ENCODE assay signal across 8 cellular contexts in genomic region chr4:49154709-49155108, GRCh38.
DNase-seq lines count a peak whose midpoint lies in the region; ATAC-seq, FAIRE-seq and TF ChIP-seq lines count a peak whose summit lies in the region.
"Not testable (repeated sequence)": the region's sequence is repeated elsewhere in the genome, so short reads cannot be mapped to it uniquely, and the experiment has no call there.

No MANE protein-coding gene starts in this region.

- H3K27ac ChIP-seq in foreskin keratinocyte; right lobe of liver; small intestine (ENCODE audit: low read depth in 1 of 2, low read length in 1 of 2): not testable (repeated sequence)

- not testable (repeated sequence) for H3K4me1 ChIP-seq in foreskin keratinocyte; right lobe of liver; small intestine (ENCODE audit: control insufficient read depth in 2 of 2, insufficient read depth in 1 of 2, low read depth in 1 of 2, low read length in 1 of 2)

- not testable (repeated sequence) for H3K36me3 ChIP-seq in right lobe of liver; small intestine (ENCODE audit: control insufficient read depth in 2 of 2, insufficient read depth in 2 of 2, low read length in 2 of 2)

- H3K9me3 ChIP-seq in right lobe of liver, result peaks cover 0 to 16% (median 0%) of the 10 kb centered on the region in 4 donors
- H3K9me3 ChIP-seq in small intestine (ENCODE audit: control insufficient read depth, low read depth), result not testable (repeated sequence)

- peaks cover 55% of the 10 kb centered on the region for H3K9me3 Mint-ChIP-seq in activated T-cell treated with anti-CD3 and anti-CD28 coated beads, Interleukin-2, amount 50 U/mL, for 4 hours

- H3K27me3 ChIP-seq in foreskin keratinocyte; right lobe of liver; small intestine (ENCODE audit: control insufficient read depth in 2 of 2, insufficient read depth in 2 of 2, low read length in 2 of 2): not testable (repeated sequence)

- not testable (repeated sequence) for H3K4me3 ChIP-seq in right lobe of liver; small intestine (ENCODE audit: low read depth in 1 of 2, low read length in 2 of 2)

- not testable (repeated sequence) for H3K4me1 Mint-ChIP-seq in activated T-cell treated with anti-CD3 and anti-CD28 coated beads, Interleukin-2, amount 50 U/mL, for 4 hours (ENCODE audit: low read depth)

- WGBS in right lobe of liver (ENCODE audit: insufficient coverage, low coverage, low lambda C conversion rate, missing lambda C conversion rate), result 35% methylated on average over 8 of the region's 8 CpGs
- 59 to 61% (median 60%) methylated on average over 8 of the region's 8 CpGs for WGBS in small intestine, 3 donors

- not testable (repeated sequence) for H3K27me3 Mint-ChIP-seq in activated T-cell treated with anti-CD3 and anti-CD28 coated beads, Interleukin-2, amount 50 U/mL, for 4 hours (ENCODE audit: low read depth)

- peaks cover 13% of the 10 kb centered on the region for H3K36me3 Mint-ChIP-seq in activated T-cell treated with anti-CD3 and anti-CD28 coated beads, Interleukin-2, amount 50 U/mL, for 4 hours (ENCODE audit: insufficient read depth)

- ATAC-seq in GM21367 (IDR thresholded peaks at IDR 0.05; ENCODE audit: unreplicated experiment), result peak; percentile 37
- ATAC-seq in HG02943 (IDR thresholded peaks at IDR 0.05; ENCODE audit: low read depth, unreplicated experiment), result peak; percentile 44
- peak; percentile 42 to 52 for ATAC-seq in activated T-cell treated with anti-CD3 and anti-CD28 coated beads, Interleukin-2, amount 50 U/mL, for 4 hours
- peak; percentile 43 for ATAC-seq in foreskin keratinocyte
- ATAC-seq in right lobe of liver, result peak; percentile 58 to 69 (median 64)

- not testable (repeated sequence) for TF ChIP-seq POLR2A in right lobe of liver (IDR thresholded peaks at IDR 0.05)

- FAIRE-seq in small intestine (lab: Jason Lieb, UNC), result not testable (repeated sequence)

- TF ChIP-seq CTCF in foreskin keratinocyte (conservative IDR thresholded peaks at IDR 0.05); right lobe of liver (IDR thresholded peaks at IDR 0.05): not testable (repeated sequence)

- H3K4me3 Mint-ChIP-seq in activated T-cell treated with anti-CD3 and anti-CD28 coated beads, Interleukin-2, amount 50 U/mL, for 4 hours, result not testable (repeated sequence)

- intact Hi-C loops in right lobe of liver (cut with DNase I), result not testable (repeated sequence)

- DNase-seq in Daoy (ENCODE audit: low read depth), result peak; percentile 28
- DNase-seq in HT1080 (ENCODE audit: low read depth), result peak; percentile 37
- not testable (repeated sequence) for DNase-seq in activated T-cell treated with anti-CD3 and anti-CD28 coated beads, Interleukin-2, amount 50 U/mL, for 4 hours; right lobe of liver
- peak in 1 of 2 donors; percentile 85 for DNase-seq in foreskin keratinocyte
- peak; percentile 75 for DNase-seq in small intestine
